Comparison of ENCODE assay signal across 8 cellular contexts in genomic region chr3:194396897-194397756, GRCh38. TPM values are rescaled to one million over a fixed set of nuclear protein-coding genes. Genes with fewer than 3 reads are reported as not detected.
DNase-seq lines count a peak whose midpoint lies in the region; ATAC-seq and TF ChIP-seq lines count a peak whose summit lies in the region.

No MANE protein-coding gene starts in this region.

- DNase-seq in activated CD4-positive, alpha-beta T cell treated with anti-CD3 and anti-CD28 coated beads, Interleukin-2, amount 50 U/mL, for 4 hours, result peak; percentile 22 to 24
- DNase-seq in fibroblast of lung (ENCODE audit: low read depth in 2 of 2) (peak; percentile 30 to 51), NCI-H1930 (lab: John Stamatoyannopoulos, UW) (no peak)
- peak; percentile 16 for DNase-seq in stimulated activated CD4-positive, alpha-beta T cell treated with anti-CD3 and anti-CD28 coated beads, Interleukin-4, amount 100 ng/mL, for 24 hours
- DNase-seq in NK-92 treated with Interleukin-12 subunit alpha and Interleukin-12 subunit beta, amount 100 ng/mL, for 24 hours (lab: John Stamatoyannopoulos, UW), result no peak

- TF ChIP-seq CTCF in fibroblast of lung (conservative IDR thresholded peaks at IDR 0.05 in 1 of 2, IDR thresholded peaks at IDR 0.05 in 1 of 2; ENCODE audit: low read depth in 1 of 2, low read length in 2 of 2), result no peak

- no peak overlapping the region for H2AFZ ChIP-seq in fibroblast of lung (ENCODE audit: low read length)

- no peak overlapping the region for H3K4me3 ChIP-seq in fibroblast of lung (replicated peaks in 1 of 4; ENCODE audit: control extremely low read depth in 1 of 4, insufficient read depth in 1 of 4, low read depth in 3 of 4, low read length in 4 of 4)

- ATAC-seq in GM21737 (IDR thresholded peaks at IDR 0.05; ENCODE audit: unreplicated experiment), result peak; percentile 48
- ATAC-seq in GM21423 (IDR thresholded peaks at IDR 0.05; ENCODE audit: unreplicated experiment), result no peak
- ATAC-seq in GM18505 (IDR thresholded peaks at IDR 0.05; ENCODE audit: unreplicated experiment), result no peak

- H3K9ac ChIP-seq in fibroblast of lung (ENCODE audit: insufficient read depth, low read length), result no peak overlapping the region

- H4K20me1 ChIP-seq in fibroblast of lung (ENCODE audit: control insufficient read depth, extremely low read depth, insufficient read depth, low read length), result no peaks in the 10 kb centered on the region

- H3K27ac ChIP-seq in fibroblast of lung (ENCODE audit: insufficient read depth, low read length), result no peak overlapping the region

- H3K79me2 ChIP-seq in fibroblast of lung (ENCODE audit: control insufficient read depth, insufficient read depth, low read length), result no peaks in the 10 kb centered on the region

- TF ChIP-seq POLR2A in GM18505 (IDR thresholded peaks at IDR 0.05; ENCODE audit: borderline replicate concordance, extremely low read depth, insufficient read depth, insufficient read length), result no peak

- H3K9me3 ChIP-seq in fibroblast of lung (ENCODE audit: control insufficient read depth, insufficient read depth, low read depth, low read length), result no peaks in the 10 kb centered on the region

- peak overlapping the region; percentile 63 for H3K4me2 ChIP-seq in fibroblast of lung (ENCODE audit: extremely low read depth, insufficient read depth, low read length)

- peaks cover 4% of the 10 kb centered on the region for H3K4me1 ChIP-seq in fibroblast of lung (ENCODE audit: control insufficient read depth, extremely low read depth, insufficient read depth, low read length)

- peaks cover 19% of the 10 kb centered on the region for H3K27me3 ChIP-seq in fibroblast of lung (ENCODE audit: control insufficient read depth, insufficient read depth, low read length)

- no peaks in the 10 kb centered on the region for H3K36me3 ChIP-seq in fibroblast of lung (ENCODE audit: control insufficient read depth, insufficient read depth, low read length)

RNA-seq across cellular contexts. Expression of gene GP5, which starts 1.9 kb away (rescaled TPM):
- under 0.01 and 0.17 TPM in 2 replicates for total RNA-seq in fibroblast of lung
- polyA plus RNA-seq in fibroblast of lung, result 0.02 and 0.06 TPM in 2 replicates
- 0.05 TPM in 1 of 2 replicates, not detected in the other for polyA plus RNA-seq in fibroblast of lung (2012)
- 0.71 TPM in 1 of 2 replicates, not detected in the other for polyA minus RNA-seq in fibroblast of lung (ENCODE audit: low replicate concordance)

RNA-seq across cellular contexts. Expression of gene LRRC15, which starts 27.6 kb away (rescaled TPM):
- total RNA-seq in fibroblast of lung, result 1.3 and 2.3 TPM in 2 replicates
- 0.58 and 0.91 TPM in 2 replicates for polyA plus RNA-seq in fibroblast of lung
- 1.5 and 1.8 TPM in 2 replicates for polyA plus RNA-seq in fibroblast of lung (2012)
- 5.1 and 6.2 TPM in 2 replicates for polyA minus RNA-seq in fibroblast of lung (ENCODE audit: low replicate concordance)

RNA-seq across cellular contexts. Expression of gene CPN2, which starts 46.0 kb away (rescaled TPM):
- not detected in 2 replicates for total RNA-seq in fibroblast of lung
- not detected in 2 replicates for polyA plus RNA-seq in fibroblast of lung
- polyA plus RNA-seq in fibroblast of lung (2012), result not detected in 2 replicates
- not detected in 2 replicates for polyA minus RNA-seq in fibroblast of lung (ENCODE audit: low replicate concordance)

Comparison
In these comparisons a context has a peak if more than half of its experiments do, and no peak if none do; other contexts are left out.
1. DNase-seq: peak in activated CD4-positive, alpha-beta T cell treated with anti-CD3 and anti-CD28 coated beads, Interleukin-2, amount 50 U/mL, for 4 hours (2 of 2), fibroblast of lung (2 of 2) and stimulated activated CD4-positive, alpha-beta T cell treated with anti-CD3 and anti-CD28 coated beads, Interleukin-4, amount 100 ng/mL, for 24 hours (single experiment); none in NCI-H1930 (0 of 2) and NK-92 treated with Interleukin-12 subunit alpha and Interleukin-12 subunit beta, amount 100 ng/mL, for 24 hours (single experiment).